Comparison of ENCODE assay signal across 8 cellular contexts in the genomic region with DNA sequence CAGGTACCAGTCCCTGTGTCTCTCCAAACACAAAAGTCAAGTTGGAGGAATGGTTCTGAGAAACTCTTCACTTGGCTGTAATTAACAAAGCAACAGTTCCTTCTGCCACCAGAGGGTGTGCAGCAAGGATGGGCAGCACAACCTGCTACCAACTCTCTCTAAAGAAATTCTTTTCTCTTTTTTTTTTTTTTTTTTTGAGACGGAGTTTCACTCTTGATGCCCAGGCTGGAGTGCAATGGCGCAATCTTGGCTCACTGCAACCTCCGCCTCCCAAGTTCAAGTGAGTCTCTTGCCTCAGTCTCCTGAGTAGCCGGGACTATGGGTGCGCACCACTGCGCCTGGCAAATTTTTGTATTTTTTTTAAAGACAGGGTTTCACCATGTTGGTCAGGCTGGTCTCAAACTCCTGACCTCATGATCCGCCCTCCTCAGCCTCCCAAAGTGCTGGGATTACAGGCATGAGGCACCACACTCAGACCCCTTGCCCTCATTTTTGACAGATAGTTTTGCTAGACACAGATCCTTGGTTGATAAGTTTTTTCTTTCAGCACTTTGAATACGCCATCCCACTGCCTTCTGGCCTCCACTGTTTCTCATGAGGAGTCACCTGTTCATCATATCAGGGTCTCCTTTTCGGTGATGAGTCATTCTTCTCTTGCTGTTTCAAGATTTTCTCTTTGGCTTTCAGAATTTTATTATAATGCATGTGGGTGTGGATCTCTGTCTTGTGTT. TPM values are rescaled to one million over a fixed set of nuclear protein-coding genes. Genes with fewer than 3 reads are reported as not detected.
DNase-seq lines count a peak whose midpoint lies in the region; ATAC-seq and TF ChIP-seq lines count a peak whose summit lies in the region.

No MANE protein-coding gene starts in this region.

- no peaks in the 10 kb centered on the region for H3K9me3 Mint-ChIP-seq in Caco-2 (ENCODE audit: unreplicated experiment)
- no peaks in the 10 kb centered on the region for H3K9me3 Mint-ChIP-seq in activated CD8-positive, alpha-beta T cell treated with anti-CD3 and anti-CD28 coated beads, Interleukin-2, amount 10 ng/mL, durations not matched to agents 7 days and 5 days (ENCODE audit: insufficient read depth)

- H3K36me3 ChIP-seq in Caco-2 (ENCODE audit: control insufficient read depth, insufficient read depth, low read length), result no peaks in the 10 kb centered on the region

- H3K4me1 Mint-ChIP-seq in Caco-2 (ENCODE audit: low read depth, unreplicated experiment), result peaks cover 14% of the 10 kb centered on the region
- peaks cover 45% of the 10 kb centered on the region for H3K4me1 Mint-ChIP-seq in activated CD8-positive, alpha-beta T cell treated with anti-CD3 and anti-CD28 coated beads, Interleukin-2, amount 10 ng/mL, durations not matched to agents 7 days and 5 days (ENCODE audit: low read depth)

- no peaks in the 10 kb centered on the region for H3K36me3 Mint-ChIP-seq in Caco-2 (ENCODE audit: insufficient read depth, unreplicated experiment)
- H3K36me3 Mint-ChIP-seq in activated CD8-positive, alpha-beta T cell treated with anti-CD3 and anti-CD28 coated beads, Interleukin-2, amount 10 ng/mL, durations not matched to agents 7 days and 5 days (ENCODE audit: low read depth), result peaks cover 11% of the 10 kb centered on the region

- intact Hi-C loops in Caco-2 (cut with micrococcal nuclease; ENCODE audit: unreplicated experiment), result loop anchor here (1.0 kb wide), 1 partner anchor 162 kb away; no protein-coding TSS in a partner anchor

- CTCF ChIA-PET in Caco-2 (lab: Charles Lee), result no interaction called here
- CTCF ChIA-PET in activated CD8-positive, alpha-beta T cell treated with anti-CD3 and anti-CD28 coated beads, Interleukin-2, amount 10 ng/mL, durations not matched to agents 7 days and 5 days (lab: Charles Lee), result interaction anchor here (0.8 to 4.2 kb wide), 8 partner anchors 8 to 163 kb away, joined by 3 to 26 read pairs (median 8); partner anchors contain the start of gene DEGS1

- no peaks in the 10 kb centered on the region for H3K27me3 Mint-ChIP-seq in Caco-2 (ENCODE audit: insufficient read depth, unreplicated experiment)
- peaks cover 8% of the 10 kb centered on the region for H3K27me3 Mint-ChIP-seq in activated CD8-positive, alpha-beta T cell treated with anti-CD3 and anti-CD28 coated beads, Interleukin-2, amount 10 ng/mL, durations not matched to agents 7 days and 5 days (ENCODE audit: low read depth)

- no peak overlapping the region for H3K4me3 ChIP-seq in Caco-2 (ENCODE audit: low read depth, low read length)

- in situ Hi-C loops in KBM-7 (cut with MboI; ENCODE audit: low pct_unique_long_range_greater_than_20kb, low sequenced_read_pairs), result no loop called here

- H3K4me3 Mint-ChIP-seq in Caco-2 (ENCODE audit: unreplicated experiment), result no peak overlapping the region
- H3K4me3 Mint-ChIP-seq in activated CD8-positive, alpha-beta T cell treated with anti-CD3 and anti-CD28 coated beads, Interleukin-2, amount 10 ng/mL, durations not matched to agents 7 days and 5 days, result no peak overlapping the region

- ATAC-seq in activated CD8-positive, alpha-beta T cell treated with anti-CD3 and anti-CD28 coated beads, Interleukin-2, amount 10 ng/mL, durations not matched to agents 7 days and 5 days, result peak; percentile 64
- ATAC-seq in GM18861 (IDR thresholded peaks at IDR 0.05; ENCODE audit: unreplicated experiment), result no peak

- H3K9me3 ChIP-seq in Caco-2, result no peaks in the 10 kb centered on the region

- H3K27me3 ChIP-seq in Caco-2 (replicated peaks; ENCODE audit: control insufficient read depth, insufficient read depth, low read length), result no peaks in the 10 kb centered on the region

- TF ChIP-seq CTCF in Caco-2 (IDR thresholded peaks at IDR 0.05; ENCODE audit: insufficient read depth in 1 of 2, low read depth in 1 of 2, low read length in 1 of 2, severe bottlenecking in 1 of 2, unreplicated experiment in 1 of 2), result peak; percentile 33 to 55

- H3K27ac Mint-ChIP-seq in Caco-2 (ENCODE audit: unreplicated experiment), result no peak overlapping the region
- peak overlapping the region; percentile 74 for H3K27ac Mint-ChIP-seq in activated CD8-positive, alpha-beta T cell treated with anti-CD3 and anti-CD28 coated beads, Interleukin-2, amount 10 ng/mL, durations not matched to agents 7 days and 5 days

- DNase-seq in Caco-2, result peak in 1 of 2 experiments; percentile 42
- DNase-seq in KBM-7, result peak; percentile 45
- peak; percentile 61 for DNase-seq in activated CD8-positive, alpha-beta T cell treated with anti-CD3 and anti-CD28 coated beads, Interleukin-2, amount 10 ng/mL, durations not matched to agents 7 days and 5 days
- DNase-seq in iris pigment epithelial cell (ENCODE audit: low read depth), result peak; percentile 36
- no peak for DNase-seq in stimulated activated CD4-positive, alpha-beta T cell treated with anti-CD3 and anti-CD28 coated beads, Interleukin-4, amount 100 ng/mL, for 24 hours
- DNase-seq in ureter (ENCODE audit: low spot score), result no peak
- DNase-seq in SHP77 (lab: John Stamatoyannopoulos, UW), result no peak

- no peaks in the 10 kb centered on the region for H3K4me1 ChIP-seq in Caco-2

- POLR2A ChIA-PET in Caco-2 (lab: Charles Lee), result no interaction called here
- POLR2A ChIA-PET in activated CD8-positive, alpha-beta T cell treated with anti-CD3 and anti-CD28 coated beads, Interleukin-2, amount 10 ng/mL, durations not matched to agents 7 days and 5 days (lab: Charles Lee), result interaction anchor here (2.4 kb wide), 1 partner anchor 12 kb away, joined by 13 read pairs; the partner anchor contains the start of gene DEGS1

- no TSS peak for BruUV-seq in Caco-2 (replicated peaks; lab: Mats Ljungman, UMichigan)

RNA-seq across cellular contexts. Expression of gene DEGS1, which starts 12.1 kb away (rescaled TPM):
- total RNA-seq in Caco-2 (2022) (38.8 and 39.2 TPM in 2 replicates), ureter (30.9 TPM)
- total RNA-seq in activated CD8-positive, alpha-beta T cell treated with anti-CD3 and anti-CD28 coated beads, Interleukin-2, amount 10 ng/mL, durations not matched to agents 7 days and 5 days, result 10 to 100 TPM; 71.3 to 77.2 TPM

RNA-seq across cellular contexts. Expression of gene FBXO28, which starts 57.0 kb away (rescaled TPM):
- total RNA-seq in Caco-2 (2022) (31.3 and 36.7 TPM in 2 replicates), ureter (31.8 TPM)
- total RNA-seq in activated CD8-positive, alpha-beta T cell treated with anti-CD3 and anti-CD28 coated beads, Interleukin-2, amount 10 ng/mL, durations not matched to agents 7 days and 5 days, result 10 to 100 TPM; 26.4 to 28.4 TPM

Comparison
In these comparisons a context has a peak if more than half of its experiments do, and no peak if none do; other contexts are left out.
1. DNase-seq: peak in KBM-7 (single experiment), activated CD8-positive, alpha-beta T cell treated with anti-CD3 and anti-CD28 coated beads, Interleukin-2, amount 10 ng/mL, durations not matched to agents 7 days and 5 days (single experiment) and iris pigment epithelial cell (single experiment); none in stimulated activated CD4-positive, alpha-beta T cell treated with anti-CD3 and anti-CD28 coated beads, Interleukin-4, amount 100 ng/mL, for 24 hours (single experiment), ureter (single experiment) and SHP77 (0 of 2).